Comparison of ENCODE assay signal across 30 cellular contexts in the genomic region with DNA sequence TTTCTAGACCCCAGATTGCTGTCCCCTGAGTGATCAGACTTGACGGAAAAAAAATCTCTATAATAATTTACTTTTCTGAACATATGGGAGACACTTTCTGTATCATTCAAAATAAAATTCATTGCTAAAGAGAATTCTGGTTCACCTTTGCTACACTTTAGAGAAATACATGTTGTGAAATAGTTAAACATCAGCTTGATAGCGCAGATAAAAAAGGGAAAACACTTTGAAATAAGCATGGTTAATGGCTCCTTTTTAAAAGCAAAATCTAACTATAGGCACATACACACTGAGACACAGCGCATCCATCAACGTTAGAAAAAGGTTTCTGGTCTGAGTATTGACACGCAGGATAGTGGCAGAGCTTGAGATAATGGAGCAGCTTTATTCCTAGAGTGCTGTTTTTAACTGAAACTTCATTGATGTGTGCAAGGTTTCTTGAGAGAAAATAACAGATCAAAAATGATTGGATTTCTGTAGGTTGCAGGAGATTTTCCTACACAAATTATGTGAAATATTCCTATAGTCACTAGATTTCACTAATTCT.
"Had no signal": no experiment of that assay in that cellular context is flagged by ENCODE, and none has a peak within 500 bp of the region (broad histone marks: within the 10 kb centered on the region; RNA-seq: fewer than 3 reads in every experiment).

No MANE protein-coding gene starts in this region.

- H3K4me1 Mint-ChIP-seq: nephron progenitor cell; stimulated activated memory B cell treated with anti-CD40 and anti-IgM and Interleukin-4, amounts not matched to agents 10 μg/mL and 1 μg/mL and 100 μg/mL, for 72 hours; stimulated activated naive CD8-positive, alpha-beta T cell treated with anti-CD3 and anti-CD28 coated beads, Interleukin-15, amount 100 ng/mL, for 72 hours had no signal

- ATAC-seq: naive thymus-derived CD4-positive, alpha-beta T cell; natural killer cell treated with Interleukin-12 subunit alpha and Interleukin-12 subunit beta and Interleukin-15 and Interleukin-18, amount 100 ng/mL, for 72 hours; pancreas; right cardiac atrium; sciatic nerve; stimulated activated memory B cell treated with anti-CD40 and anti-IgM and Interleukin-4, amounts not matched to agents 10 μg/mL and 1 μg/mL and 100 μg/mL, for 72 hours; stimulated activated naive CD8-positive, alpha-beta T cell treated with anti-CD3 and anti-CD28 coated beads, Interleukin-15, amount 100 ng/mL, for 72 hours; stimulated activated naive CD8-positive, alpha-beta T cell treated with anti-CD3 and anti-CD28 coated beads, Interleukin-15, Interleukin-2, amounts not matched to agents 100 U/mL and 50 U/mL, for 24 hours; upper lobe of right lung had no signal

- H3K27me3 Mint-ChIP-seq: naive thymus-derived CD4-positive, alpha-beta T cell; natural killer cell treated with Interleukin-12 subunit alpha and Interleukin-12 subunit beta and Interleukin-15 and Interleukin-18, amount 100 ng/mL, for 72 hours; stimulated activated memory B cell treated with anti-CD40 and anti-IgM and Interleukin-4, amounts not matched to agents 10 μg/mL and 1 μg/mL and 100 μg/mL, for 72 hours; stimulated activated naive CD8-positive, alpha-beta T cell treated with anti-CD3 and anti-CD28 coated beads, Interleukin-15, amount 100 ng/mL, for 72 hours; type B pancreatic cell had no signal

- H3K9me3 ChIP-seq: neutrophil, pancreas, prostate gland, spleen, suprapubic skin, testis, tibial artery, transverse colon, upper lobe of right lung, uterus had no signal

- H3K27ac ChIP-seq: neural progenitor cell, neutrophil, pancreas, prostate gland, skin epidermis, spleen, suprapubic skin, testis, tibial artery, transverse colon, upper lobe of right lung, uterus had no signal

- H3K4me3 Mint-ChIP-seq: naive thymus-derived CD4-positive, alpha-beta T cell; natural killer cell treated with Interleukin-12 subunit alpha and Interleukin-12 subunit beta and Interleukin-15 and Interleukin-18, amount 100 ng/mL, for 72 hours; nephron progenitor cell; neural progenitor cell; stimulated activated memory B cell treated with anti-CD40 and anti-IgM and Interleukin-4, amounts not matched to agents 10 μg/mL and 1 μg/mL and 100 μg/mL, for 72 hours; stimulated activated naive CD8-positive, alpha-beta T cell treated with anti-CD3 and anti-CD28 coated beads, Interleukin-15, amount 100 ng/mL, for 72 hours; type B pancreatic cell had no signal

- H3K36me3 Mint-ChIP-seq: natural killer cell treated with Interleukin-12 subunit alpha and Interleukin-12 subunit beta and Interleukin-15 and Interleukin-18, amount 100 ng/mL, for 72 hours; neural progenitor cell; stimulated activated memory B cell treated with anti-CD40 and anti-IgM and Interleukin-4, amounts not matched to agents 10 μg/mL and 1 μg/mL and 100 μg/mL, for 72 hours; type B pancreatic cell had no signal

- H3K4me1 ChIP-seq: neural progenitor cell, prostate gland, suprapubic skin, tibial artery, transverse colon, uterus had no signal

- H3K4me3 ChIP-seq: neural progenitor cell, pancreas, prostate gland, skin epidermis, smooth muscle cell, spleen, suprapubic skin, testis, tibial artery, transverse colon, upper lobe of right lung, uterus had no signal

- DNase-seq: naive thymus-derived CD4-positive, alpha-beta T cell; nephron progenitor cell; nucleus accumbens; pancreas; right cardiac atrium; spleen; stimulated activated CD4-positive, alpha-beta T cell treated with anti-CD3 and anti-CD28 coated beads, Interleukin-12 subunit alpha, Interleukin-12 subunit beta, amount 100 ng/mL, for 4 hours; stimulated activated CD4-positive, alpha-beta T cell treated with anti-CD3 and anti-CD28 coated beads, Interleukin-1b, Interleukin-23, amount 100 ng/mL, for 48 hours; stimulated activated CD4-positive, alpha-beta T cell treated with anti-CD3 and anti-CD28 coated beads, Interleukin-4, amount 100 ng/mL, for 1 hour; stimulated activated CD4-positive, alpha-beta T cell treated with anti-CD3 and anti-CD28 coated beads, Interleukin-4, amount 100 ng/mL, for 4 hours; stimulated activated CD8-positive, alpha-beta memory T cell treated with anti-CD3 and anti-CD28 coated beads, Interleukin-4, amount 100 ng/mL, for 48 hours; stimulated activated naive CD4-positive, alpha-beta T cell; stimulated activated naive CD8-positive, alpha-beta T cell treated with anti-CD3 and anti-CD28 coated beads, Interleukin-15, amount 100 ng/mL, for 72 hours; stimulated activated naive CD8-positive, alpha-beta T cell treated with anti-CD3 and anti-CD28 coated beads, Interleukin-15, Interleukin-2, amounts not matched to agents 100 U/mL and 50 U/mL, for 24 hours; substantia nigra; testis; tibial artery; transverse colon; upper lobe of right lung; uterus had no signal

- H3K9ac ChIP-seq: neural progenitor cell had no signal

- H3K27ac Mint-ChIP-seq: naive thymus-derived CD4-positive, alpha-beta T cell; natural killer cell treated with Interleukin-12 subunit alpha and Interleukin-12 subunit beta and Interleukin-15 and Interleukin-18, amount 100 ng/mL, for 72 hours; nephron progenitor cell; neural progenitor cell; stimulated activated memory B cell treated with anti-CD40 and anti-IgM and Interleukin-4, amounts not matched to agents 10 μg/mL and 1 μg/mL and 100 μg/mL, for 72 hours; stimulated activated naive CD8-positive, alpha-beta T cell treated with anti-CD3 and anti-CD28 coated beads, Interleukin-15, amount 100 ng/mL, for 72 hours; type B pancreatic cell had no signal

- H3K36me3 ChIP-seq: neural progenitor cell, neutrophil, pancreas, prostate gland, spleen, suprapubic skin, tibial artery, transverse colon, upper lobe of right lung, uterus had no signal

- H3K4me2 ChIP-seq: neural progenitor cell, smooth muscle cell had no signal

- H2AFZ ChIP-seq: neural progenitor cell had no signal

- H3K27me3 ChIP-seq: neural progenitor cell, neutrophil, pancreas, spleen, suprapubic skin, testis, tibial artery, transverse colon, upper lobe of right lung, uterus had no signal

- H3K9me3 Mint-ChIP-seq: nephron progenitor cell; neural progenitor cell; stimulated activated naive CD8-positive, alpha-beta T cell treated with anti-CD3 and anti-CD28 coated beads, Interleukin-15, amount 100 ng/mL, for 72 hours; type B pancreatic cell had no signal
